ENCODE assay signal across 1 cellular context in the genomic region with DNA sequence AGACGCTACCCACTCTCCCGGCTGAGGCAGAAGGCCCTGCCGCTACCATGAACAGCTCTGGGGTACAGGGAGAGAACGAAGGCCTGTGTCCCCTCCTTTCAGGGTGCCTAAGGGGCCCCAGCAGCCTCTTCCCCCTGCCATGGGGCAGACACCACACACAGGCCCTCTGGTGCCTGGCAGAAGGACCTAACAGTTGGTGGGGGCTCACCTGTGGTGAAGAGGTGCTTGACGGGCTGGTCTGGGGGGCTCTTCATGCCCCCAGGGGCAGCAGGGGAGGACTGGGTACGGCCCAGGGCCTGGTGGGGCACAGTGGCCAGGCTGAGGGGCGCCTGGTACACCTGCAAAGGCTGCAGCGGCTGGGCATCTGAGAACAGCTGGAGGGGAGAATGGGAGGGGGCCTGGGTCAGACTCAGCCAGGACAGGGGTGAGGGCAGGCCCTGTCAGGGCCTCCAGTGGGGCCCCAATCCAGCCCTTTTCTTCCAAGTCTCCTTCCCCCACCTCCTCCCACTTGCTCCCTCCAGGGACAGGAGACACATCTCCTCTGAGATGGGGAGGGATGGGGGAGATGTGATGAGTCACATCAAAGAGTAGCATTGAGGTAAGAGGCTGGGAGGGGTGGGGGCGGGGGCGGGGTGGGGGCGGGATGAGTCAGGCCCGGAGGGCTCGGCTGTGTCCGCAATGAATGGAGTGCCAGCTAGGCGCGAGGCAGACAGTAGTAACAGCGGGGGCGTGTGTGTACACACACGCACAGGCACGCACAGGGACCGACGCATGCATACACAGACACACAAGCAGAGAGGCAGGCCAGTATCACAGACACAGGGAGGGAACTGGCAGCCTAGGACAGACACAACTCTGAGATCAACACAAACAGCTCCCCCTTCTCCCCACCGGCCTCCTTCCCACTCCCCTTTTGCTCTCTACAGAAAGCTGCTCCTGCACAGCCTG.
TF ChIP-seq lines count a peak whose summit lies in the region.

No MANE protein-coding gene starts in this region.

TF ChIP-seq in SK-N-SH, 30 proteins besides CTCF, POLR2A, EP300 and RAD21:
- TF ChIP-seq RXRA (IDR thresholded peaks at IDR 0.05; ENCODE audit: borderline replicate concordance, low read depth): no peak
- TF ChIP-seq ELF1 (IDR thresholded peaks at IDR 0.05): no peak
- TF ChIP-seq GABPA (IDR thresholded peaks at IDR 0.05; ENCODE audit: low read depth): no peak
- peak; percentile 79; the same call in 1 of the 2 replicates for TF ChIP-seq FOSL2 (IDR thresholded peaks at IDR 0.05; ENCODE audit: borderline replicate concordance, low read depth)
- TF ChIP-seq, protein P1, sequence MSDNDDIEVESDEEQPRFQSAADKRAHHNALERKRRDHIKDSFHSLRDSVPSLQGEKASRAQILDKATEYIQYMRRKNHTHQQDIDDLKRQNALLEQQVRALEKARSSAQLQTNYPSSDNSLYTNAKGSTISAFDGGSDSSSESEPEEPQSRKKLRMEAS (IDR thresholded peaks at IDR 0.05; ENCODE audit: low read depth): peak; percentile 83
- TF ChIP-seq YY1 (IDR thresholded peaks at IDR 0.05; ENCODE audit: low read depth): no peak
- no peak for TF ChIP-seq NFIC (IDR thresholded peaks at IDR 0.05; ENCODE audit: borderline replicate concordance)
- TF ChIP-seq, protein P2, sequence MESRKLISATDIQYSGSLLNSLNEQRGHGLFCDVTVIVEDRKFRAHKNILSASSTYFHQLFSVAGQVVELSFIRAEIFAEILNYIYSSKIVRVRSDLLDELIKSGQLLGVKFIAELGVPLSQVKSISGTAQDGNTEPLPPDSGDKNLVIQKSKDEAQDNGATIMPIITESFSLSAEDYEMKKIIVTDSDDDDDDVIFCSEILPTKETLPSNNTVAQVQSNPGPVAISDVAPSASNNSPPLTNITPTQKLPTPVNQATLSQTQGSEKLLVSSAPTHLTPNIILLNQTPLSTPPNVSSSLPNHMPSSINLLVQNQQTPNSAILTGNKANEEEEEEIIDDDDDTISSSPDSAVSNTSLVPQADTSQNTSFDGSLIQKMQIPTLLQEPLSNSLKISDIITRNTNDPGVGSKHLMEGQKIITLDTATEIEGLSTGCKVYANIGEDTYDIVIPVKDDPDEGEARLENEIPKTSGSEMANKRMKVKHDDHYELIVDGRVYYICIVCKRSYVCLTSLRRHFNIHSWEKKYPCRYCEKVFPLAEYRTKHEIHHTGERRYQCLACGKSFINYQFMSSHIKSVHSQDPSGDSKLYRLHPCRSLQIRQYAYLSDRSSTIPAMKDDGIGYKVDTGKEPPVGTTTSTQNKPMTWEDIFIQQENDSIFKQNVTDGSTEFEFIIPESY (IDR thresholded peaks at IDR 0.05; ENCODE audit: borderline replicate concordance, low read depth): no peak
- peak; percentile 50; the same call in 1 of the 2 replicates for TF ChIP-seq POLR2AphosphoS5 (IDR thresholded peaks at IDR 0.05; ENCODE audit: low read depth, low read length)
- no peak for TF ChIP-seq SMC3 (IDR thresholded peaks at IDR 0.05; ENCODE audit: low read depth, low read length)
- no peak for TF ChIP-seq RCOR1 (IDR thresholded peaks at IDR 0.05; ENCODE audit: low read length)
- TF ChIP-seq, protein P3, sequence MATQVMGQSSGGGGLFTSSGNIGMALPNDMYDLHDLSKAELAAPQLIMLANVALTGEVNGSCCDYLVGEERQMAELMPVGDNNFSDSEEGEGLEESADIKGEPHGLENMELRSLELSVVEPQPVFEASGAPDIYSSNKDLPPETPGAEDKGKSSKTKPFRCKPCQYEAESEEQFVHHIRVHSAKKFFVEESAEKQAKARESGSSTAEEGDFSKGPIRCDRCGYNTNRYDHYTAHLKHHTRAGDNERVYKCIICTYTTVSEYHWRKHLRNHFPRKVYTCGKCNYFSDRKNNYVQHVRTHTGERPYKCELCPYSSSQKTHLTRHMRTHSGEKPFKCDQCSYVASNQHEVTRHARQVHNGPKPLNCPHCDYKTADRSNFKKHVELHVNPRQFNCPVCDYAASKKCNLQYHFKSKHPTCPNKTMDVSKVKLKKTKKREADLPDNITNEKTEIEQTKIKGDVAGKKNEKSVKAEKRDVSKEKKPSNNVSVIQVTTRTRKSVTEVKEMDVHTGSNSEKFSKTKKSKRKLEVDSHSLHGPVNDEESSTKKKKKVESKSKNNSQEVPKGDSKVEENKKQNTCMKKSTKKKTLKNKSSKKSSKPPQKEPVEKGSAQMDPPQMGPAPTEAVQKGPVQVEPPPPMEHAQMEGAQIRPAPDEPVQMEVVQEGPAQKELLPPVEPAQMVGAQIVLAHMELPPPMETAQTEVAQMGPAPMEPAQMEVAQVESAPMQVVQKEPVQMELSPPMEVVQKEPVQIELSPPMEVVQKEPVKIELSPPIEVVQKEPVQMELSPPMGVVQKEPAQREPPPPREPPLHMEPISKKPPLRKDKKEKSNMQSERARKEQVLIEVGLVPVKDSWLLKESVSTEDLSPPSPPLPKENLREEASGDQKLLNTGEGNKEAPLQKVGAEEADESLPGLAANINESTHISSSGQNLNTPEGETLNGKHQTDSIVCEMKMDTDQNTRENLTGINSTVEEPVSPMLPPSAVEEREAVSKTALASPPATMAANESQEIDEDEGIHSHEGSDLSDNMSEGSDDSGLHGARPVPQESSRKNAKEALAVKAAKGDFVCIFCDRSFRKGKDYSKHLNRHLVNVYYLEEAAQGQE (IDR thresholded peaks at IDR 0.05; ENCODE audit: low read depth, low read length): no peak
- 0 out of 2 replicates have a peak, but pooled peaks have one; percentile 27 for TF ChIP-seq PBX3 (IDR thresholded peaks at IDR 0.05)
- TF ChIP-seq TCF12 (IDR thresholded peaks at IDR 0.05): peak; percentile 42; the same call in 1 of the 2 replicates
- TF ChIP-seq, protein P4, sequence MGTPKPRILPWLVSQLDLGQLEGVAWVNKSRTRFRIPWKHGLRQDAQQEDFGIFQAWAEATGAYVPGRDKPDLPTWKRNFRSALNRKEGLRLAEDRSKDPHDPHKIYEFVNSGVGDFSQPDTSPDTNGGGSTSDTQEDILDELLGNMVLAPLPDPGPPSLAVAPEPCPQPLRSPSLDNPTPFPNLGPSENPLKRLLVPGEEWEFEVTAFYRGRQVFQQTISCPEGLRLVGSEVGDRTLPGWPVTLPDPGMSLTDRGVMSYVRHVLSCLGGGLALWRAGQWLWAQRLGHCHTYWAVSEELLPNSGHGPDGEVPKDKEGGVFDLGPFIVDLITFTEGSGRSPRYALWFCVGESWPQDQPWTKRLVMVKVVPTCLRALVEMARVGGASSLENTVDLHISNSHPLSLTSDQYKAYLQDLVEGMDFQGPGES (IDR thresholded peaks at IDR 0.05; ENCODE audit: low read depth, low read length): no peak
- TF ChIP-seq MXI1 (IDR thresholded peaks at IDR 0.05; ENCODE audit: low read depth, low read length): peak; percentile 75
- no peak for TF ChIP-seq EZH2phosphoT487 (IDR thresholded peaks at IDR 0.05; ENCODE audit: borderline replicate concordance, low read depth)
- no peak for TF ChIP-seq GATA2 (CRISPR knock-in tag; IDR thresholded peaks at IDR 0.05)
- TF ChIP-seq, protein P5, sequence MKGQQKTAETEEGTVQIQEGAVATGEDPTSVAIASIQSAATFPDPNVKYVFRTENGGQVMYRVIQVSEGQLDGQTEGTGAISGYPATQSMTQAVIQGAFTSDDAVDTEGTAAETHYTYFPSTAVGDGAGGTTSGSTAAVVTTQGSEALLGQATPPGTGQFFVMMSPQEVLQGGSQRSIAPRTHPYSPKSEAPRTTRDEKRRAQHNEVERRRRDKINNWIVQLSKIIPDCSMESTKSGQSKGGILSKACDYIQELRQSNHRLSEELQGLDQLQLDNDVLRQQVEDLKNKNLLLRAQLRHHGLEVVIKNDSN (IDR thresholded peaks at IDR 0.05; ENCODE audit: borderline replicate concordance, low read depth): no peak
- 0 out of 2 replicates have a peak, but pooled peaks have one; percentile 34 for TF ChIP-seq SIN3A (IDR thresholded peaks at IDR 0.05; ENCODE audit: borderline replicate concordance, low read depth, low read length)
- no peak for TF ChIP-seq RFX5 (IDR thresholded peaks at IDR 0.05; ENCODE audit: low read length)
- TF ChIP-seq NRF1 (IDR thresholded peaks at IDR 0.05; ENCODE audit: low read depth, low read length): no peak
- TF ChIP-seq JUND (IDR thresholded peaks at IDR 0.05): peak; percentile 68
- TF ChIP-seq MEF2A (IDR thresholded peaks at IDR 0.05; ENCODE audit: borderline replicate concordance, low read depth): no peak; the same call in 1 of the 2 replicates
- no peak for TF ChIP-seq FOXM1 (IDR thresholded peaks at IDR 0.05; ENCODE audit: low read depth)
- no peak for TF ChIP-seq TEAD4 (IDR thresholded peaks at IDR 0.05; ENCODE audit: borderline replicate concordance, insufficient read depth)
- no peak for TF ChIP-seq TAF1 (IDR thresholded peaks at IDR 0.05; ENCODE audit: borderline replicate concordance, low read depth, low read length)
